10 cellular contexts compared by ENCODE assay signal in genomic region chr3:3109407-3110298, GRCh38. TPM values are rescaled to one million over a fixed set of nuclear protein-coding genes. Genes with fewer than 3 reads are reported as not detected.
DNase-seq lines count a peak whose midpoint lies in the region; ATAC-seq and TF ChIP-seq lines count a peak whose summit lies in the region.
"Had no signal": no experiment of that assay in that cellular context is flagged by ENCODE, and none has a peak within 500 bp of the region (broad histone marks: within the 10 kb centered on the region; RNA-seq: fewer than 3 reads in every experiment).

No MANE protein-coding gene starts in this region.

- no peaks in the 10 kb centered on the region for H3K36me3 ChIP-seq in CD4-positive, alpha-beta memory T cell (ENCODE audit: insufficient read depth, low read length)
- H3K36me3 ChIP-seq in duodenal mucosa (ENCODE audit: control insufficient read depth in 1 of 2, insufficient read depth in 2 of 2, low read length in 2 of 2): no peaks in the 10 kb centered on the region
- H3K36me3 ChIP-seq in stomach: no peaks in the 10 kb centered on the region
- H3K36me3 ChIP-seq: spleen had no signal

- no peak overlapping the region for H3K4me3 ChIP-seq in CD4-positive, alpha-beta memory T cell (ENCODE audit: low read length in 2 of 2)
- H3K4me3 ChIP-seq in duodenal mucosa (ENCODE audit: low read depth in 1 of 2, low read length in 2 of 2): peak overlapping the region; percentile 38 to 46
- H3K4me3 ChIP-seq in stomach: no peak overlapping the region

- 30 to 41% (median 34%) methylated on average over 11 of the region's 11 CpGs for WGBS in stomach, 5 donors

- H3K4me1 ChIP-seq in CD4-positive, alpha-beta memory T cell (ENCODE audit: insufficient read depth, low read length): peaks cover 14% of the 10 kb centered on the region
- H3K4me1 ChIP-seq in duodenal mucosa (ENCODE audit: control insufficient read depth in 1 of 2, insufficient read depth in 2 of 2, low read length in 2 of 2) (peaks cover 0 to 8% of the 10 kb centered on the region in 2 donors), stomach (peaks cover 0 to 12% (median 5%) of the 10 kb centered on the region in 4 donors)

- H3K4me1 Mint-ChIP-seq in CD4-positive, alpha-beta memory T cell: peaks cover 16 to 32% (median 26%) of the 10 kb centered on the region in 4 donors

- TF ChIP-seq EP300 in stomach (IDR thresholded peaks at IDR 0.05): no peak

- POLR2A ChIA-PET in CD4-positive, alpha-beta memory T cell (lab: Charles Lee; ENCODE audit: partially characterized antibody): no interaction called here

- peak overlapping the region; percentile 54 for H3K27ac ChIP-seq in CD4-positive, alpha-beta memory T cell (ENCODE audit: low read depth, low read length)
- H3K27ac ChIP-seq in duodenal mucosa (ENCODE audit: low read depth, low read length) (no peak overlapping the region), stomach (peak overlapping the region in 1 of 5 donors; percentile 26)

- H3K9me3 Mint-ChIP-seq in CD4-positive, alpha-beta memory T cell: peaks cover 0 to 3% (median 0%) of the 10 kb centered on the region in 8 donors

- DNase-seq in CD4-positive, alpha-beta memory T cell: peak in 1 of 5 donors; percentile 22
- DNase-seq in ecto neural progenitor cell (ENCODE audit: low spot score): no peak
- DNase-seq in stomach: no peak
- no peak for DNase-seq in posterior vena cava (ENCODE audit: low spot score)
- DNase-seq: NCI-H2171 treated with DMSO at 0.1 percent for 48 hours, spleen had no signal

- peaks cover 0 to 3% of the 10 kb centered on the region in 2 donors for H3K36me3 Mint-ChIP-seq in CD4-positive, alpha-beta memory T cell

- H3K9me3 ChIP-seq in CD4-positive, alpha-beta memory T cell (ENCODE audit: control insufficient read depth in 1 of 2, low read length in 2 of 2): no peaks in the 10 kb centered on the region
- H3K9me3 ChIP-seq in duodenal mucosa (ENCODE audit: control insufficient read depth in 1 of 2, low read length in 2 of 2) (no peaks in the 10 kb centered on the region), stomach (no peaks in the 10 kb centered on the region)
- H3K9me3 ChIP-seq: spleen had no signal

- peak overlapping the region; percentile 55 to 78 (median 72) for H3K4me3 Mint-ChIP-seq in CD4-positive, alpha-beta memory T cell

- CTCF ChIA-PET in CD4-positive, alpha-beta memory T cell (lab: Charles Lee; ENCODE audit: partially characterized antibody): interaction anchor here (1.2 to 1.3 kb wide), 2 partner anchors 42 to 63 kb away, joined by 3 read pairs; no protein-coding TSS in a partner anchor

- H3K27me3 ChIP-seq in CD4-positive, alpha-beta memory T cell (ENCODE audit: insufficient read depth, low read length): no peaks in the 10 kb centered on the region
- H3K27me3 ChIP-seq in duodenal mucosa (ENCODE audit: control insufficient read depth in 1 of 2, insufficient read depth in 2 of 2, low read length in 2 of 2) (no peaks in the 10 kb centered on the region), stomach (no peaks in the 10 kb centered on the region)
- H3K27me3 ChIP-seq: spleen had no signal

- no peak for TF ChIP-seq POLR2A in stomach (IDR thresholded peaks at IDR 0.05)

- peak overlapping the region; percentile 92 to 97 (median 95) for H3K27ac Mint-ChIP-seq in CD4-positive, alpha-beta memory T cell

- peaks cover 1 to 8% of the 10 kb centered on the region in 2 donors for H3K27me3 Mint-ChIP-seq in CD4-positive, alpha-beta memory T cell

- H3K9ac ChIP-seq in duodenal mucosa (ENCODE audit: low read depth in 1 of 2, low read length in 2 of 2): no peak overlapping the region

- intact Hi-C loops in CD4-positive, alpha-beta memory T cell (cut with micrococcal nuclease): no loop called here
- intact Hi-C loops in stomach (cut with DNase I; ENCODE audit: low total_unique reads): no loop called here
- intact Hi-C loops in posterior vena cava (cut with DNase I): no loop called here

- TF ChIP-seq CTCF in stomach (IDR thresholded peaks at IDR 0.05): no peak

- peak; percentile 51 for ATAC-seq in GM19397 (IDR thresholded peaks at IDR 0.05; ENCODE audit: unreplicated experiment)
- peak; percentile 85 for ATAC-seq in HG03175 (IDR thresholded peaks at IDR 0.05; ENCODE audit: unreplicated experiment)
- no peak for ATAC-seq in HG02852 (IDR thresholded peaks at IDR 0.05; ENCODE audit: unreplicated experiment)

RNA-seq across cellular contexts. Expression of gene IL5RA, which starts 0.5 kb away (rescaled TPM):
- under 1 TPM; 0.12 to 0.33 TPM for total RNA-seq in CD4-positive, alpha-beta memory T cell
- 1 to 10 TPM in 1 of 2 donors, under 1 TPM in 1; 0.58 to 1.1 TPM for polyA plus RNA-seq in CD4-positive, alpha-beta memory T cell
- total RNA-seq in stomach (under 1 TPM in 3 of 5 donors, not detected in 2; under 0.01 to 0.92 (median 0.29) TPM), posterior vena cava (under 1 TPM in 1 of 2 donors, not detected in 1; 0.46 TPM)
- under 1 TPM in 2 of 3 donors, not detected in 1; 0.19 to 0.46 TPM for polyA plus RNA-seq in stomach

RNA-seq across cellular contexts. Expression of gene TRNT1, which starts 17.1 kb away (rescaled TPM):
- total RNA-seq in CD4-positive, alpha-beta memory T cell: 10 to 100 TPM; 44.7 to 44.8 TPM
- 10 to 100 TPM; 23.2 to 25.9 TPM for polyA plus RNA-seq in CD4-positive, alpha-beta memory T cell
- total RNA-seq in stomach (10 to 100 TPM in 4 of 5 donors, 1 to 10 TPM in 1; 5.4 to 33.0 (median 21.0) TPM), posterior vena cava (10 to 100 TPM; 23.2 to 23.6 TPM)
- 10 to 100 TPM in 1 of 3 donors, 1 to 10 TPM in 2; 8.3 to 12.0 (median 9.8) TPM for polyA plus RNA-seq in stomach

Comparison
In these comparisons a context has a peak if more than half of its experiments do, and no peak if none do; other contexts are left out.
1. H3K4me3 ChIP-seq: peak in duodenal mucosa (2 of 2); none in CD4-positive, alpha-beta memory T cell (0 of 2) and stomach (0 of 4).